1 cellular context compared by ENCODE assay signal in genomic region chr17:42985225-42985624, GRCh38.
TF ChIP-seq lines count a peak whose summit lies in the region.

No MANE protein-coding gene starts in this region.

TF ChIP-seq in K562, 482 proteins besides CTCF, POLR2A, EP300 and RAD21:
- TF ChIP-seq HMG20A (CRISPR knock-in tag; conservative IDR thresholded peaks at IDR 0.05) (no peak), SPI1 (IDR thresholded peaks at IDR 0.05; ENCODE audit: borderline replicate concordance, low read depth, low read length) (peak; percentile 95), CEBPG (CRISPR knock-in tag; IDR thresholded peaks at IDR 0.05) (no peak), CEBPG (tag; conservative IDR thresholded peaks at IDR 0.05 in 1 of 2, IDR thresholded peaks at IDR 0.05 in 1 of 2) (no peak), CTCFL (IDR thresholded peaks at IDR 0.05; ENCODE audit: borderline replicate concordance, insufficient read depth, low read depth, low read length, poor library complexity, severe bottlenecking) (no peak)
